In genomic region chr11:65636810-65637557, GRCh38 we compare ENCODE assay signal across 1 cellular context.
A peak's percentile ranks its signal among the peaks of the same experiment; 100 is the strongest.
TF ChIP-seq lines count a peak whose summit lies in the region.

No MANE protein-coding gene starts in this region.

TF ChIP-seq in HepG2, 621 proteins besides CTCF, POLR2A, EP300 and RAD21 (continued from another document):
- no peak for TF ChIP-seq NFAT5 (CRISPR knock-in tag; IDR thresholded peaks at IDR 0.05)
- no peak for TF ChIP-seq ZNF572 (CRISPR knock-in tag; IDR thresholded peaks at IDR 0.05)
- TF ChIP-seq MXI1 (IDR thresholded peaks at IDR 0.05; ENCODE audit: borderline replicate concordance, low read depth, low read length): no peak
- TF ChIP-seq ELF1 (CRISPR knock-in tag; IDR thresholded peaks at IDR 0.05): no peak
- TF ChIP-seq ZNF3 (CRISPR knock-in tag; IDR thresholded peaks at IDR 0.05): no peak
- TF ChIP-seq KAT7 (CRISPR knock-in tag; IDR thresholded peaks at IDR 0.05; ENCODE audit: borderline replicate concordance): no peak
- TF ChIP-seq ZNF574 (CRISPR knock-in tag; IDR thresholded peaks at IDR 0.05): no peak
- peak in 1 of 2 experiments; percentile 59; a peak in 1 of 4 replicates for TF ChIP-seq NR2F1 (CRISPR knock-in tag; IDR thresholded peaks at IDR 0.05)
- TF ChIP-seq SP5 (CRISPR knock-in tag; IDR thresholded peaks at IDR 0.05; ENCODE audit: borderline replicate concordance, low read depth): no peak
- no peak for TF ChIP-seq ZNF569 (CRISPR knock-in tag; IDR thresholded peaks at IDR 0.05; ENCODE audit: borderline replicate concordance)
- peak; percentile 87; the same call in 1 of the 2 replicates for TF ChIP-seq ESRRA (CRISPR knock-in tag; IDR thresholded peaks at IDR 0.05; ENCODE audit: low read depth)
